In genomic region chr1:168728452-168729404, GRCh38 we compare ENCODE assay signal across 12 cellular contexts. TPM values are rescaled to one million over a fixed set of nuclear protein-coding genes. Genes with fewer than 3 reads are reported as not detected.
DNase-seq lines count a peak whose midpoint lies in the region; ATAC-seq and TF ChIP-seq lines count a peak whose summit lies in the region.
"Had no signal": no experiment of that assay in that cellular context is flagged by ENCODE, and none has a peak within 500 bp of the region (broad histone marks: within the 10 kb centered on the region; RNA-seq: fewer than 3 reads in every experiment).

Gene DPT, minus strand, starts transcription at chr1:168729206. Its CDS starts 32 bp downstream, at chr1:168729174.

- H3K4me1 ChIP-seq in mucosa of rectum (ENCODE audit: control insufficient read depth in 2 of 2, insufficient read depth in 2 of 2, low read length in 2 of 2) (no peaks in the 10 kb centered on the region), thyroid gland (peaks cover 5 to 13% of the 10 kb centered on the region in 2 donors)
- H3K4me1 ChIP-seq: parathyroid adenoma had no signal

- H3K36me3 Mint-ChIP-seq in HFFc6 (ENCODE audit: low read depth), result no peaks in the 10 kb centered on the region

- H3K9me3 ChIP-seq in mucosa of rectum (ENCODE audit: control insufficient read depth in 2 of 2, low read length in 2 of 2), result no peaks in the 10 kb centered on the region
- H3K9me3 ChIP-seq in thyroid gland, result no peaks in the 10 kb centered on the region

- H3K27me3 ChIP-seq in mucosa of rectum (ENCODE audit: control insufficient read depth in 2 of 2, insufficient read depth in 2 of 2, low read length in 2 of 2) (no peaks in the 10 kb centered on the region), thyroid gland (no peaks in the 10 kb centered on the region)

- DNase-seq in HFFc6, result no peak
- DNase-seq in fibroblast of gingiva (ENCODE audit: low read depth), result peak; percentile 87
- DNase-seq in thyroid gland, result no peak
- DNase-seq in substantia nigra (lab: John Stamatoyannopoulos, UW), result no peak
- no peak for DNase-seq in NCI-H526 (lab: John Stamatoyannopoulos, UW)
- DNase-seq in NCI-H1048 (lab: John Stamatoyannopoulos, UW), result no peak
- DNase-seq: NCI-H226, RPMI8226 had no signal

- H3K4me3 ChIP-seq in mucosa of rectum (ENCODE audit: low read length in 2 of 2) (peak within 1 kb of the TSS; percentile 9 to 19), thyroid gland (replicated peaks in 1 of 3) (no peak within 1 kb of the TSS)

- WGBS in thyroid gland, 2 donors, result 58 to 81% methylated on average over 14 of the region's 14 CpGs

- no peaks in the 10 kb centered on the region for H3K36me3 ChIP-seq in mucosa of rectum (ENCODE audit: control insufficient read depth in 2 of 2, insufficient read depth in 2 of 2, low read length in 2 of 2)
- no peaks in the 10 kb centered on the region for H3K36me3 ChIP-seq in thyroid gland

- intact Hi-C loops in thyroid gland (cut with DNase I), result loop anchor here (10.0 kb wide), 1 partner anchor 346 kb away; no protein-coding TSS in a partner anchor

- H3K27ac ChIP-seq in mucosa of rectum (ENCODE audit: low read depth in 2 of 2, low read length in 2 of 2) (no peak within 1 kb of the TSS), thyroid gland (no peak within 1 kb of the TSS), substantia nigra (ENCODE audit: low read depth, low read length, poor library complexity, severe bottlenecking) (no peak within 1 kb of the TSS)
- H3K27ac ChIP-seq: parathyroid adenoma had no signal

- TF ChIP-seq POLR2A in thyroid gland (IDR thresholded peaks at IDR 0.05), result no peak

- no peak for TF ChIP-seq CTCF in HFFc6 (IDR thresholded peaks at IDR 0.05)
- TF ChIP-seq CTCF in thyroid gland (IDR thresholded peaks at IDR 0.05), result no peak

- no peaks in the 10 kb centered on the region; the same call in 1 of the 2 replicates for H3K4me1 Mint-ChIP-seq in HFFc6 (ENCODE audit: low read depth)

- no peak within 1 kb of the TSS for H3K9ac ChIP-seq in mucosa of rectum (ENCODE audit: low read depth in 1 of 2, low read length in 2 of 2)
- H3K9ac ChIP-seq: parathyroid adenoma had no signal

- no peak for ATAC-seq in GM19397 (IDR thresholded peaks at IDR 0.05; ENCODE audit: unreplicated experiment)

- no peaks in the 10 kb centered on the region for H3K9me3 Mint-ChIP-seq in HFFc6

- H3K4me3 Mint-ChIP-seq in HFFc6, result peak within 1 kb of the TSS; percentile 40; the same call in 1 of the 2 replicates

- peaks cover 14% of the 10 kb centered on the region for H3K27me3 Mint-ChIP-seq in HFFc6 (ENCODE audit: insufficient read depth)

- H3K27ac Mint-ChIP-seq in HFFc6, result no peak within 1 kb of the TSS

RNA-seq across cellular contexts. Expression of gene DPT, which starts in this region (rescaled TPM):
- total RNA-seq in HFFc6 (2021; fragmentation: NEBNext Ultra II Directional; extraction: Animal tissue kit (Norgen Biotek cat#: 25700)), result not detected
- 100 to 1,000 TPM in 1 of 4 donors, 10 to 100 TPM in 3; 30.9 to 141 (median 56.5) TPM for total RNA-seq in thyroid gland
- total RNA-seq: M059J had no signal

Comparison
In these comparisons a context has a peak if more than half of its experiments do, and no peak if none do; other contexts are left out.
1. RNA of gene DPT (total RNA-seq): 30.9 to 141 TPM in thyroid gland; not detected in HFFc6; every median in the first group is over 10 times any median in the second.
2. H3K4me3 ChIP-seq: peak in mucosa of rectum (2 of 2); none in thyroid gland (0 of 3).